In the genomic region with DNA sequence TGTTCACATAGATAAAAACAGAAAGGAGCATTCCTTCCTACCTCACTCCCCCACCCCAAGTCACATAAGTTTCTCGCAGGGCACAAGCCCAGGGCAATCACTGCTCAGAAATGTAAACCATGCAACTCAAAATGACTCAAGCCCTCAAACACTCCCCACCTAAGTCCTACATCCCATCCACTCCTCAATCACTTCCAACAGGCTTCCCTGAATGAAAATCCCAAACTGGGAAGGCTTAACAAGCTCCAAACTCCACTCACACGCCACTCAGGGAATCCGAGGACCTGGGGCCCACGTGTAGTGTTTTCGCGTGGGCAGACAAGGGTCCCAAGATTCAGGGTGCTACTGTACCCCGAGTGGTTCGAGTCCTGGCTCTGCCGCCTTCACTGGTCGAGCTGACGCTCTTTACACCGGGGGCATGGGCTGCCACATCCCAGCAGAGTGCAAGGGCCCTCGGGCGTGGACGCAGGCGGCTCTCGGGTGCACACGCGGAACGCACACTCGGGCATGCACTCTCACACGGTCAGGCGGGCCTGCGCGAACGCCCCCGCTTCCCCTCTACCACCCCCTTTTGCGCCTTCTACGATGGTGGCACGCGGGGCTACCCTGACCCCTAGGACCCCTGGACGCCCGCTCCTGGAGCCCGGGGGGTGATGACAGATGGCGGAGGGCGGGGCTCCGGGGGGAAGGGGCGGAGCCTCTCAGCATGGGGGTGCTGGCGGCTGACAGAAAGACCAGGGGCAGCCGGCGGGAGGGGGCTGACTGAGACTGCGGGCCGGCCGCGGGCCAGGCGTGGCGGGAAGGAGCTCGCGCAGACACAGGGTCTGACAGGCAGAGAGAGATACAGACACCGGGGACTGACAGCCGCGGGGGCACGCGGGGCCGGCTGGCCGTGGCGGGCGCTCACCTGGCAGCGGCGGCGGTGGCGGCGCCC, we compare ENCODE assay signal across 8 cellular contexts. TPM values are rescaled to one million over a fixed set of nuclear protein-coding genes. Genes with fewer than 3 reads are reported as not detected.
DNase-seq lines count a peak whose midpoint lies in the region; ATAC-seq and TF ChIP-seq lines count a peak whose summit lies in the region.

No MANE protein-coding gene starts in this region.

- peak overlapping the region; percentile 72 to 92 for H3K27ac ChIP-seq in esophagus (ENCODE audit: low read depth in 2 of 2, low read length in 1 of 2)

- WGBS in esophagus, 2 donors = 2 to 3% methylated on average over 53 to 63 of the region's 63 CpGs

- peak; percentile 46 for TF ChIP-seq POLR2A in GM19099 (IDR thresholded peaks at IDR 0.05; ENCODE audit: extremely low read depth, insufficient read length, low read depth)

- H3K36me3 ChIP-seq in esophagus (ENCODE audit: control insufficient read depth in 2 of 2, insufficient read depth in 2 of 2, low read length in 1 of 2) = no peaks in the 10 kb centered on the region

- H3K4me1 ChIP-seq in esophagus (ENCODE audit: control insufficient read depth in 2 of 2, insufficient read depth in 2 of 2, low read length in 1 of 2) = peaks cover 2 to 4% of the 10 kb centered on the region in 2 donors

- peak; percentile 84 for DNase-seq in Ammon's horn (ENCODE audit: low spot score)
- DNase-seq in NOMO-1 treated with DMSO at 0.1 percent for 48 hours (lab: John Stamatoyannopoulos, UW; ENCODE audit: unreplicated experiment) = peak; percentile 39
- peak; percentile 84 for DNase-seq in activated T-cell treated with anti-CD3 and anti-CD28 coated beads, Interleukin-2, amount 50 U/mL, for 1 hour
- peak; percentile 80 for DNase-seq in myocyte (ENCODE audit: low read depth)
- peak; percentile 62 to 64 for DNase-seq in stimulated activated CD8-positive, alpha-beta memory T cell treated with anti-CD3 and anti-CD28 coated beads, Interleukin-7, amount 100 ng/mL, for 48 hours (ENCODE audit: extremely low read depth in 1 of 2, low read depth in 1 of 2)

- H3K27me3 ChIP-seq in esophagus (ENCODE audit: control insufficient read depth in 1 of 2, insufficient read depth in 2 of 2, low read length in 2 of 2) = no peaks in the 10 kb centered on the region

- peak; percentile 68 for ATAC-seq in HG03354 (IDR thresholded peaks at IDR 0.05; ENCODE audit: poor library complexity, severe bottlenecking, unreplicated experiment)

- peak overlapping the region; percentile 72 to 91 for H3K4me3 ChIP-seq in esophagus (ENCODE audit: low read depth in 1 of 2, low read length in 2 of 2)

- H3K9me3 ChIP-seq in esophagus (ENCODE audit: control insufficient read depth in 2 of 2, insufficient read depth in 1 of 2, low read depth in 1 of 2, low read length in 1 of 2) = no peaks in the 10 kb centered on the region

RNA-seq across cellular contexts. Expression of a gene that starts 0.7 kb away (rescaled TPM):
- polyA plus RNA-seq in esophagus = 1 to 10 TPM; 6.6 to 9.6 TPM
- 35.8 and 36.4 TPM in 2 replicates for total RNA-seq in myocyte
- polyA plus RNA-seq in myocyte (2012) = 26.5 TPM

RNA-seq across cellular contexts. Expression of a gene that starts 23.8 kb away (rescaled TPM):
- polyA plus RNA-seq in esophagus = 10 to 100 TPM; 26.4 to 84.1 TPM
- 7.7 and 12.2 TPM in 2 replicates for total RNA-seq in myocyte
- 9.9 TPM for polyA plus RNA-seq in myocyte (2012)

RNA-seq across cellular contexts. Expression of a gene that starts 49.7 kb away (rescaled TPM):
- under 1 TPM; 0.27 to 0.43 TPM for polyA plus RNA-seq in esophagus
- not detected in 2 replicates for total RNA-seq in myocyte
- 0.08 TPM for polyA plus RNA-seq in myocyte (2012)

Comparison
In these comparisons a context has a peak if more than half of its experiments do, and no peak if none do; other contexts are left out.
1. Peak in every context shown above with its lines: DNase-seq, ATAC-seq, H3K4me3 ChIP-seq and H3K27ac ChIP-seq.